ENCODE assay signal across 10 cellular contexts in genomic region chr19:44912854-44913253, GRCh38. TPM values are rescaled to one million over a fixed set of nuclear protein-coding genes. Genes with fewer than 3 reads are reported as not detected.
DNase-seq lines count a peak whose midpoint lies in the region; ATAC-seq and TF ChIP-seq lines count a peak whose summit lies in the region.
"Had no signal": no experiment of that assay in that cellular context is flagged by ENCODE, and none has a peak within 500 bp of the region (broad histone marks: within the 10 kb centered on the region; RNA-seq: fewer than 3 reads in every experiment).

No MANE protein-coding gene starts in this region.

- peaks cover 14% of the 10 kb centered on the region for H3F3A ChIP-seq in neural progenitor cell (ENCODE audit: low read depth)

- no peak overlapping the region for H3K14ac ChIP-seq in H9 (ENCODE audit: insufficient read depth, low read length)

- H4K5ac ChIP-seq in H9 (ENCODE audit: insufficient read length, low read depth, low read length), result no peak overlapping the region

- no peak overlapping the region for H3K4ac ChIP-seq in H9 (ENCODE audit: low read depth, low read length)

- no peak overlapping the region for H4K91ac ChIP-seq in H9 (ENCODE audit: insufficient read length, low read depth, low read length)

- no peaks in the 10 kb centered on the region for H3K36me3 ChIP-seq in neural progenitor cell

- no peak overlapping the region for H2BK5ac ChIP-seq in H9 (ENCODE audit: insufficient read length, low read length)

- no peaks in the 10 kb centered on the region for H3K23me2 ChIP-seq in H9 (ENCODE audit: insufficient read length, low read depth, low read length, poor library complexity, severe bottlenecking)

- H4K8ac ChIP-seq in H9 (replicated peaks; ENCODE audit: insufficient read length, low read depth, low read length), result no peak overlapping the region

- H3K27me3 ChIP-seq in H9 (ENCODE audit: insufficient read depth, low read length) (no peaks in the 10 kb centered on the region), neural progenitor cell (no peaks in the 10 kb centered on the region)
- H3K27me3 ChIP-seq: suprapubic skin had no signal

- no peaks in the 10 kb centered on the region for H3K79me1 ChIP-seq in H9 (ENCODE audit: insufficient read depth, low read depth, low read length, poor library complexity, severe bottlenecking)

- H3K9me3 ChIP-seq in H9 (ENCODE audit: control insufficient read depth, low read depth, low read length) (no peaks in the 10 kb centered on the region), neural progenitor cell (ENCODE audit: low read depth) (no peaks in the 10 kb centered on the region)
- H3K9me3 ChIP-seq: suprapubic skin had no signal

- H3K18ac ChIP-seq in H9 (ENCODE audit: insufficient read length, low read depth, low read length), result no peak overlapping the region

- no peak overlapping the region for H3K4me2 ChIP-seq in H9 (ENCODE audit: insufficient read depth, insufficient read length, low read length)
- no peak overlapping the region for H3K4me2 ChIP-seq in neural progenitor cell

- no peak overlapping the region for H2BK120ac ChIP-seq in H9 (ENCODE audit: low read depth, low read length, poor library complexity, severe bottlenecking)

- peaks cover 2% of the 10 kb centered on the region; the same call in 1 of the 2 replicates for H3K4me1 ChIP-seq in H9 (ENCODE audit: insufficient read depth, low read length)
- H3K4me1 ChIP-seq in neural progenitor cell, result peaks cover 9% of the 10 kb centered on the region

- intact Hi-C loops in dendritic cell treated with granulocyte-macrophage colony-stimulating factor and Interleukin-4, amounts not matched to agents 40 ng/mL and 50 ng/mL, for 4 days (cut with micrococcal nuclease), result no loop called here

- no peak overlapping the region for H2BK15ac ChIP-seq in H9 (ENCODE audit: low read depth, low read length)

- no peak overlapping the region for H3K9ac ChIP-seq in H9 (ENCODE audit: extremely low read depth, insufficient read length, low read length)
- H3K9ac ChIP-seq in neural progenitor cell, result no peak overlapping the region

- H2BK12ac ChIP-seq in H9 (ENCODE audit: insufficient read length, low read depth, low read length), result no peak overlapping the region

- no peak overlapping the region for H2AFZ ChIP-seq in H9 (ENCODE audit: low read length)
- no peak overlapping the region for H2AFZ ChIP-seq in neural progenitor cell (replicated peaks)

- peaks cover 10 to 14% (median 14%) of the 10 kb centered on the region in 3 experiments; a peak in 6 of 7 replicates for H3K36me3 Mint-ChIP-seq in H9 (ENCODE audit: insufficient read depth in 1 of 3, low read depth in 3 of 3)
- H3K36me3 Mint-ChIP-seq in dendritic cell treated with granulocyte-macrophage colony-stimulating factor and Interleukin-4, amounts not matched to agents 40 ng/mL and 50 ng/mL, for 4 days (ENCODE audit: low read depth), result no peaks in the 10 kb centered on the region
- H3K36me3 Mint-ChIP-seq in neural progenitor cell, result peaks cover 2% of the 10 kb centered on the region

- H3K27me3 Mint-ChIP-seq in H9 (ENCODE audit: low read depth) (no peaks in the 10 kb centered on the region; the same call in 1 of the 2 replicates), neural progenitor cell (ENCODE audit: insufficient read depth, low read depth) (peaks cover 3% of the 10 kb centered on the region)
- peaks cover 11% of the 10 kb centered on the region for H3K27me3 Mint-ChIP-seq in dendritic cell treated with granulocyte-macrophage colony-stimulating factor and Interleukin-4, amounts not matched to agents 40 ng/mL and 50 ng/mL, for 4 days

- no peak overlapping the region for H3K4me3 ChIP-seq in neural progenitor cell
- H3K4me3 ChIP-seq: suprapubic skin had no signal

- H3K27ac Mint-ChIP-seq in H9, result peak overlapping the region in 2 of 3 experiments; percentile 34 to 57; a peak in 3 of 7 replicates
- peak overlapping the region; percentile 93 for H3K27ac Mint-ChIP-seq in dendritic cell treated with granulocyte-macrophage colony-stimulating factor and Interleukin-4, amounts not matched to agents 40 ng/mL and 50 ng/mL, for 4 days
- no peak overlapping the region for H3K27ac Mint-ChIP-seq in neural progenitor cell

- no peaks in the 10 kb centered on the region for H3K79me2 ChIP-seq in H9 (ENCODE audit: insufficient read depth, low read length)
- H3K79me2 ChIP-seq in neural progenitor cell (ENCODE audit: low read depth), result no peaks in the 10 kb centered on the region

- no CpG with 5 or more reads among the region's 6 CpGs for WGBS in H9 (ENCODE audit: extremely low coverage, insufficient read length, low lambda C conversion rate)

- H3K27ac ChIP-seq in H9 (ENCODE audit: insufficient read length, low read depth, low read length), result no peak overlapping the region
- no peak overlapping the region for H3K27ac ChIP-seq in neural progenitor cell
- H3K27ac ChIP-seq: suprapubic skin had no signal

- H2AK5ac ChIP-seq in H9 (ENCODE audit: insufficient read length, low read length), result no peak overlapping the region

- H3K4me1 Mint-ChIP-seq in H9 (peaks cover 29 to 39% of the 10 kb centered on the region in 2 experiments), neural progenitor cell (peaks cover 27% of the 10 kb centered on the region)
- H3K4me1 Mint-ChIP-seq in dendritic cell treated with granulocyte-macrophage colony-stimulating factor and Interleukin-4, amounts not matched to agents 40 ng/mL and 50 ng/mL, for 4 days (ENCODE audit: low read depth), result peaks cover 46% of the 10 kb centered on the region

- H3K9me3 Mint-ChIP-seq in H9 (no peaks in the 10 kb centered on the region; a peak in 1 of 5 replicates), neural progenitor cell (no peaks in the 10 kb centered on the region)
- no peaks in the 10 kb centered on the region for H3K9me3 Mint-ChIP-seq in dendritic cell treated with granulocyte-macrophage colony-stimulating factor and Interleukin-4, amounts not matched to agents 40 ng/mL and 50 ng/mL, for 4 days

- H2BK20ac ChIP-seq in H9 (ENCODE audit: low read depth, low read length, poor library complexity, severe bottlenecking), result no peak overlapping the region

- peak overlapping the region in 1 of 2 experiments; percentile 64; a peak in 3 of 5 replicates for H3K4me3 Mint-ChIP-seq in H9
- no peak overlapping the region for H3K4me3 Mint-ChIP-seq in dendritic cell treated with granulocyte-macrophage colony-stimulating factor and Interleukin-4, amounts not matched to agents 40 ng/mL and 50 ng/mL, for 4 days
- peak overlapping the region; percentile 46 for H3K4me3 Mint-ChIP-seq in neural progenitor cell

- no peak overlapping the region for H3K56ac ChIP-seq in H9 (ENCODE audit: insufficient read length, low read depth, low read length)

- DNase-seq in H9 (no peak), neural progenitor cell (ENCODE audit: low spot score) (no peak)
- no peak for DNase-seq in stimulated activated CD4-positive, alpha-beta T cell treated with anti-CD3 and anti-CD28 coated beads, Interleukin-2, amount 100 ng/mL, for 48 hours
- DNase-seq: KG1, NCI-H2227 treated with DMSO at 0.1 percent for 48 hours had no signal

- TF ChIP-seq CTCF in H9 (conservative IDR thresholded peaks at IDR 0.05) (no peak), neural progenitor cell (IDR thresholded peaks at IDR 0.05) (no peak)

- H3T11ph ChIP-seq in H9 (ENCODE audit: low read length), result no peak overlapping the region

- no peak for ATAC-seq in HG03196 (IDR thresholded peaks at IDR 0.05; ENCODE audit: unreplicated experiment)
- ATAC-seq in HG02571 (IDR thresholded peaks at IDR 0.05; ENCODE audit: unreplicated experiment), result no peak

- H3K23ac ChIP-seq in H9 (ENCODE audit: insufficient read length, low read depth, low read length), result no peak overlapping the region

- no peaks in the 10 kb centered on the region for H4K20me1 ChIP-seq in H9 (ENCODE audit: control insufficient read depth, insufficient read depth, insufficient read length)
- peaks cover 2% of the 10 kb centered on the region for H4K20me1 ChIP-seq in neural progenitor cell (ENCODE audit: low read depth)

RNA-seq across cellular contexts. Expression of gene APOC1, which starts 1.6 kb away (rescaled TPM):
- total RNA-seq in H9 (2021) (77.0 and 78.1 TPM in 2 replicates), neural progenitor cell (ENCODE audit: low replicate concordance) (16.1 and 17.6 TPM in 2 replicates)

RNA-seq across cellular contexts. Expression of gene APOE, which starts 7.3 kb away (rescaled TPM):
- total RNA-seq in H9 (2021), result 530 and 547 TPM in 2 replicates
- total RNA-seq in neural progenitor cell (ENCODE audit: low replicate concordance), result 195 and 530 TPM in 2 replicates

RNA-seq across cellular contexts. Expression of gene TOMM40, which starts 21.8 kb away (rescaled TPM):
- total RNA-seq in H9 (2021) (180 and 190 TPM in 2 replicates), neural progenitor cell (ENCODE audit: low replicate concordance) (30.1 and 110 TPM in 2 replicates)

RNA-seq across cellular contexts. Expression of gene APOC4, which starts 29.2 kb away (rescaled TPM):
- total RNA-seq in H9 (2021), result not detected in 2 replicates
- not detected in 2 replicates for total RNA-seq in neural progenitor cell (ENCODE audit: low replicate concordance)
- total RNA-seq: activated CD8-positive, alpha-beta memory T cell treated with anti-CD3 and anti-CD28 coated beads for 36 hours; suprapubic skin had no signal

RNA-seq across cellular contexts. Expression of gene APOC2, which starts 33.0 kb away (rescaled TPM):
- total RNA-seq in H9 (2021), result not detected in 2 replicates
- not detected in 2 replicates for total RNA-seq in neural progenitor cell (ENCODE audit: low replicate concordance)
- total RNA-seq: activated CD8-positive, alpha-beta memory T cell treated with anti-CD3 and anti-CD28 coated beads for 36 hours had no signal
